Comparison of ENCODE assay signal across 7 cellular contexts in the genomic region with DNA sequence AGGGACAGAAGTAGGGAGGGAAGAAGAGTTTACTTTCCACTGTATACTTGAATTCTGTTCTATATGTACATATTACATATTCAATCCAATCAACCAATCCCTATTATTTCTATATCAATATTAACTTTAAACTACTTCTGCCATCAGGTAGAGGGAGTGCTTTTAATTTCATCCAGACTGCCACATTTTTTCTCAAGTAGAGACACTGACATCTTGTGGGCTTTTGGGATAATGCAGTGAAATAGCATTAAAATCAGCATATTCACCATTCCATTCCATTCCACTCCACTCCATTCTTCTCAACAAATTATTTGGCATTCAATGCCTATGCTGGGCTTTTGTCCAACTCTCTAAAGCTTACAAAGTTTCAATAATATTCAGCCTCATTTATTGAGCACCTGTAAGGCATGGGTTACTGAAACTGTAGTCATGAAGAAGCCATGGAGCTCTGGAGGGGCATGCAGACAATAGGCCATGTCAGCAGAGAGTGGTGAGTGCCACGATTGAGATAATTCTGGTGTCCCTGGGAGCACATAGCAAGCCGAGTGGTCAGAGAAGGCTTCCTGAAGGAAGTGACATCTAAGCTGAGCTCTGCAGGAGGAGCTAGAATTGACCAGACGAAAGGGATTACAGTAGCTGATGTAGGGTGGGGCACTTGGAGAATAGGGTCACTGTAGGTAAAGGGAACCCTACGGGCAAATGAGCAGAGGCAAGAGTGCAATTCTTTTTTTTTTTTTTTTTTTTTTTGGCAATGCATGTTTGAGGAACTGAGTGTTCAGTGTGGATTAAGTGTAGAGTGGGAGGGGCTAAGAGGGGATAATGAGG. TPM values are rescaled to one million over a fixed set of nuclear protein-coding genes. Genes with fewer than 3 reads are reported as not detected.
A peak's percentile ranks its signal among the peaks of the same experiment; 100 is the strongest.
DNase-seq lines count a peak whose midpoint lies in the region; ATAC-seq, FAIRE-seq and TF ChIP-seq lines count a peak whose summit lies in the region.

No MANE protein-coding gene starts in this region.

- no peaks in the 10 kb centered on the region for H3K23me2 ChIP-seq in H1 (ENCODE audit: low read depth, low read length)

- no peak for TF ChIP-seq POLR2A in H1 (IDR thresholded peaks at IDR 0.05; ENCODE audit: control extremely low read depth in 1 of 2, low read depth in 2 of 2, low read length in 2 of 2)

- no peak overlapping the region for H3K9ac ChIP-seq in H1 (replicated peaks in 1 of 4; ENCODE audit: extremely low read depth in 1 of 4, low read depth in 3 of 4, low read length in 3 of 4)

- H2BK20ac ChIP-seq in H1 (ENCODE audit: low read length): no peak overlapping the region

- no peak overlapping the region for H2BK5ac ChIP-seq in H1 (ENCODE audit: low read depth, low read length)

- H4K91ac ChIP-seq in H1 (replicated peaks; ENCODE audit: insufficient read length, low read length): no peak overlapping the region

- H4K5ac ChIP-seq in H1 (ENCODE audit: insufficient read length, low read depth, low read length): no peak overlapping the region

- no peak overlapping the region; the same call in 1 of the 2 replicates for H2BK12ac ChIP-seq in H1 (ENCODE audit: low read depth, low read length)

- H4K8ac ChIP-seq in H1 (ENCODE audit: extremely low read depth, insufficient read depth, low read length): no peak overlapping the region

- no peaks in the 10 kb centered on the region for H3K79me2 ChIP-seq in H1 (ENCODE audit: control insufficient read depth in 1 of 2, insufficient read depth in 2 of 2, low read length in 2 of 2)

- H3K79me1 ChIP-seq in H1 (ENCODE audit: low read depth, low read length): no peaks in the 10 kb centered on the region

- H3K56ac ChIP-seq in H1 (replicated peaks; ENCODE audit: insufficient read length, low read depth, low read length): no peak overlapping the region

- no peaks in the 10 kb centered on the region for H3K27me3 ChIP-seq in H1 (replicated peaks in 1 of 4; ENCODE audit: control insufficient read depth in 3 of 4, extremely low read depth in 1 of 4, insufficient read depth in 3 of 4, low read length in 3 of 4)

- POLR2A ChIA-PET in H1 (lab: Charles Lee; ENCODE audit: partially characterized antibody): no interaction called here

- no peaks in the 10 kb centered on the region for H4K20me1 ChIP-seq in H1 (replicated peaks in 1 of 2; ENCODE audit: control insufficient read depth in 1 of 2, insufficient read depth in 2 of 2, low read length in 2 of 2)

- H3K14ac ChIP-seq in H1 (ENCODE audit: insufficient read length): no peak overlapping the region

- no peak overlapping the region for H2BK120ac ChIP-seq in H1 (replicated peaks; ENCODE audit: low read depth, low read length)

- CTCF ChIA-PET in H1 (lab: Charles Lee; ENCODE audit: partially characterized antibody): interaction anchor here (0.7 to 7.7 kb wide), 19 partner anchors 9 to 356 kb away, joined by 3 to 105 read pairs (median 4); a partner anchor contains a TSS

- no peak overlapping the region for H3K27ac ChIP-seq in H1 (ENCODE audit: low read depth, low read length)

- H3K18ac ChIP-seq in H1 (ENCODE audit: extremely low read depth, low read length): no peak overlapping the region

- TF ChIP-seq RAD21 in H1 (IDR thresholded peaks at IDR 0.05 in 1 of 2, conservative IDR thresholded peaks at IDR 0.05 in 1 of 2; ENCODE audit: low read depth in 2 of 2, low read length in 2 of 2): peak; percentile 70 to 72

- no peak overlapping the region for H3K4ac ChIP-seq in H1 (replicated peaks; ENCODE audit: insufficient read length, low read depth, low read length)

- H3K23ac ChIP-seq in H1 (ENCODE audit: insufficient read length): no peak overlapping the region

- no peak for TF ChIP-seq EP300 in H1 (IDR thresholded peaks at IDR 0.05; ENCODE audit: borderline replicate concordance in 1 of 2, low read depth in 2 of 2, low read length in 2 of 2)

- no peaks in the 10 kb centered on the region for H3K4me1 ChIP-seq in H1 (replicated peaks in 1 of 4; ENCODE audit: control insufficient read depth in 3 of 4, insufficient read depth in 4 of 4, low read length in 3 of 4)

- H3K4me3 ChIP-seq in LNCaP clone FGC (ENCODE audit: low read depth, low read length) (no peak overlapping the region), H1 (ENCODE audit: extremely low read depth in 1 of 4, insufficient read depth in 2 of 4, low read depth in 3 of 4, low read length in 4 of 4) (no peak overlapping the region)

- no peak overlapping the region for H3K4me2 ChIP-seq in H1 (ENCODE audit: insufficient read depth in 1 of 2, low read depth in 2 of 2, low read length in 2 of 2)

- no peak overlapping the region for H2BK15ac ChIP-seq in H1 (ENCODE audit: low read length)

- FAIRE-seq in G401.6 (lab: Jason Lieb, UNC) (peak; percentile 94), RCC 7860 (lab: Jason Lieb, UNC) (peak; percentile 80), H1 (lab: Jason Lieb, UNC) (peak; percentile 32)

- 77% methylated on average over 4 of the region's 4 CpGs; no CpG with 5 or more reads in 1 of the 2 experiments for WGBS in H1 (ENCODE audit: extremely low coverage in 1 of 2, insufficient coverage in 1 of 2, insufficient read length in 1 of 2, insufficient replicate concordance in 2 of 2, low coverage in 1 of 2, low lambda C conversion rate in 2 of 2, missing lambda C conversion rate in 1 of 2), 2 experiments

- ATAC-seq in GM21528 (IDR thresholded peaks at IDR 0.05; ENCODE audit: low FRiP score, unreplicated experiment) (no peak), GM18511 (IDR thresholded peaks at IDR 0.05; ENCODE audit: unreplicated experiment) (no peak)

- peak; percentile 63 for DNase-seq in LNCaP clone FGC (ENCODE audit: low read depth)
- peak; percentile 54 for DNase-seq in RCC 7860 (ENCODE audit: low spot score)
- DNase-seq in H1 (ENCODE audit: low read depth in 1 of 2, low spot score in 2 of 2): no peak
- DNase-seq in myocyte (ENCODE audit: low read depth): peak; percentile 70

- H2AK5ac ChIP-seq in H1 (ENCODE audit: low read depth, low read length): no peak overlapping the region

- TF ChIP-seq CTCF in LNCaP clone FGC (IDR thresholded peaks at IDR 0.05; ENCODE audit: control insufficient read depth, extremely low read depth, insufficient read depth) (peak; percentile 80), H1 (IDR thresholded peaks at IDR 0.05; ENCODE audit: control extremely low read depth in 1 of 3, insufficient read depth in 1 of 3, low read depth in 1 of 3, low read length in 3 of 3) (peak in 2 of 3 experiments; percentile 76 to 94; a peak in 3 of 4 replicates)

- peaks cover 0 to 5% of the 10 kb centered on the region in 2 experiments; a peak in 1 of 4 replicates for H3K9me3 ChIP-seq in H1 (ENCODE audit: insufficient read depth in 2 of 2, low read depth in 1 of 2, low read length in 1 of 2)

- no peaks in the 10 kb centered on the region for H3K36me3 ChIP-seq in H1 (ENCODE audit: control insufficient read depth in 2 of 4, insufficient read depth in 4 of 4, low read length in 3 of 4)

- no peak overlapping the region for H2AFZ ChIP-seq in H1 (ENCODE audit: low read length)

TF ChIP-seq in H1, 55 proteins besides CTCF, POLR2A, EP300 and RAD21:
- TF ChIP-seq BACH1 (IDR thresholded peaks at IDR 0.05; ENCODE audit: low read length) (0 out of 2 replicates have a peak, but pooled peaks have one; percentile 37), TAF7 (optimal IDR thresholded peaks at IDR 0.05; ENCODE audit: borderline replicate concordance, low read depth, low read length) (peak; percentile 19), BRCA1 (IDR thresholded peaks at IDR 0.05; ENCODE audit: low read depth, low read length) (no peak)

RNA-seq across cellular contexts. Expression of a gene that starts 12.8 kb away (rescaled TPM):
- total RNA-seq in H1 (2021; fragmentation: NEBNext Ultra II Directional; extraction: Animal tissue kit (Norgen Biotek cat#: 25700)): 24.0 and 28.1 TPM in 2 replicates
- polyA plus RNA-seq in H1 (2011; rRNA removed): 10.1 and 10.7 TPM in 2 replicates
- polyA plus RNA-seq in H1 (2011; cell fraction: cytosol; rRNA removed): 11.6 TPM
- 25.9 TPM for polyA plus RNA-seq in H1 (2011; cell fraction: nucleus; rRNA removed)
- polyA plus RNA-seq in H1 (2012, experiment 1 of 2): 14.3 to 16.7 TPM (median 15.9 TPM) in 4 replicates
- 10.5 TPM for polyA plus RNA-seq in H1 (2012, experiment 2 of 2)
- 11.5 TPM for polyA plus RNA-seq in H1 (2013, experiment 1 of 2)
- polyA plus RNA-seq in H1 (2013, experiment 2 of 2): 11.2 TPM
- polyA minus RNA-seq in H1 (2011; rRNA and poly(A)+ RNA removed): 58.8 and 81.3 TPM in 2 replicates
- 16.9 TPM for polyA minus RNA-seq in H1 (2011; cell fraction: cytosol; rRNA and poly(A)+ RNA removed)
- 37.0 TPM for polyA minus RNA-seq in H1 (2011; cell fraction: nucleus; rRNA and poly(A)+ RNA removed)
- total RNA-seq in myocyte: 32.5 and 35.2 TPM in 2 replicates
- polyA plus RNA-seq in myocyte (2012): 17.4 TPM

Comparison
In these comparisons a context has a peak if more than half of its experiments do, and no peak if none do; other contexts are left out.
1. DNase-seq: peak in LNCaP clone FGC (single experiment), RCC 7860 (single experiment) and myocyte (single experiment); none in H1 (0 of 2).